In the genomic region with DNA sequence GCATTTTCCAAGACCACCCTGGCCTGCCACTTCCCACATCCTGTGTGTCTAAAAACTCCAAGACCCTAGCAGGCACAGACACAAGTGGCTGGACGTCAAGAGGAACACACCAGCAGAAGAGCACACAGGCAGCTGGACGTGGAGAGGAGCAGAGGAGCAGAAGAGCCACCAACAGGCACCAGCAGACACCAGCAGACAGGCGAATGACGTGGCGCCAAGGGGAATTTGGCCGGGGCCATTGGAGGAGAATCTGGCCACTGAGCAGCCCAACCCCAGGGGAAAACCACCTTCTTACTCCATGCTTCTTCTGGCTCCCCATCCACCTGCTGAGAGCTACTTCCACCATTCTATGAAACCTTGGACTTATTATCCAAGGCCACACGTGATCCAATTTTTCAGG, we compare ENCODE assay signal across 17 cellular contexts.
A peak's percentile ranks its signal among the peaks of the same experiment; 100 is the strongest.
DNase-seq lines count a peak whose midpoint lies in the region; ATAC-seq, FAIRE-seq and TF ChIP-seq lines count a peak whose summit lies in the region.
"Had no signal": no experiment of that assay in that cellular context is flagged by ENCODE, and none has a peak within 500 bp of the region (broad histone marks: within the 10 kb centered on the region; RNA-seq: fewer than 3 reads in every experiment).

No MANE protein-coding gene starts in this region.

- peak overlapping the region in 9 of 11 experiments; percentile 2 to 74 (median 58); a peak in 11 of 22 replicates for H3K27ac ChIP-seq in BLaER1 treated with 17β-estradiol and CSF1 and Interleukin-3, amounts not matched to agents 10 nM and 100 nM
- H3K27ac ChIP-seq in neuronal stem cell (replicated peaks; ENCODE audit: low read length) (no peak overlapping the region), heart left ventricle (no peak overlapping the region)

- H3K4me2 ChIP-seq in BLaER1 treated with 17β-estradiol and CSF1 and Interleukin-3, amounts not matched to agents 10 nM and 100 nM: peak overlapping the region in 5 of 11 experiments; percentile 7 to 34 (median 22); a peak in 6 of 22 replicates
- H3K4me2 ChIP-seq in neuronal stem cell (ENCODE audit: insufficient read depth, low read length, poor library complexity, severe bottlenecking): no peak overlapping the region

- H3K9ac ChIP-seq in BLaER1 treated with 17β-estradiol and CSF1 and Interleukin-3, amounts not matched to agents 10 nM and 100 nM: no peak overlapping the region
- H3K9ac ChIP-seq in neuronal stem cell (ENCODE audit: low read depth, low read length, poor library complexity): no peak overlapping the region

- no peaks in the 10 kb centered on the region for H3K79me1 ChIP-seq in neuronal stem cell (ENCODE audit: low read depth, low read length)

- H3K36me3 Mint-ChIP-seq in chondrocyte (ENCODE audit: low read depth): no peaks in the 10 kb centered on the region

- peaks cover 13% of the 10 kb centered on the region for H3K4me1 Mint-ChIP-seq in chondrocyte (ENCODE audit: low read depth)

- H2AFZ ChIP-seq in neuronal stem cell (ENCODE audit: low read length): no peak overlapping the region

- H3K27ac Mint-ChIP-seq in chondrocyte (ENCODE audit: unreplicated experiment): no peak overlapping the region
- H3K27ac Mint-ChIP-seq: CD4-positive, alpha-beta T cell had no signal

- peak overlapping the region; percentile 17 for H4K8ac ChIP-seq in neuronal stem cell (ENCODE audit: low read depth, low read length)

- peaks cover 14 to 46% (median 26%) of the 10 kb centered on the region in 10 experiments for H3K4me1 ChIP-seq in BLaER1 treated with 17β-estradiol and CSF1 and Interleukin-3, amounts not matched to agents 10 nM and 100 nM
- no peaks in the 10 kb centered on the region for H3K4me1 ChIP-seq in neuronal stem cell (ENCODE audit: control insufficient read depth in 2 of 2, insufficient read depth in 1 of 2, low read depth in 1 of 2, low read length in 2 of 2)
- no peaks in the 10 kb centered on the region for H3K4me1 ChIP-seq in heart left ventricle

- H3K36me3 ChIP-seq in BLaER1 treated with 17β-estradiol and CSF1 and Interleukin-3, amounts not matched to agents 10 nM and 100 nM: no peaks in the 10 kb centered on the region
- no peaks in the 10 kb centered on the region for H3K36me3 ChIP-seq in neuronal stem cell (replicated peaks in 1 of 2; ENCODE audit: control insufficient read depth in 2 of 2, insufficient read depth in 2 of 2, low read length in 2 of 2)
- H3K36me3 ChIP-seq in heart left ventricle: no peaks in the 10 kb centered on the region

- no CpG with 5 or more reads among the region's 7 CpGs for WGBS in neuronal stem cell (ENCODE audit: extremely low coverage in 2 of 2, insufficient read length in 2 of 2, insufficient replicate concordance in 1 of 2), 2 donors
- WGBS in heart left ventricle, 4 donors: 85 to 93% (median 85%) methylated on average over 7 of the region's 7 CpGs

- no peaks in the 10 kb centered on the region for H3K27me3 Mint-ChIP-seq in chondrocyte (ENCODE audit: low read depth)
- H3K27me3 Mint-ChIP-seq: CD4-positive, alpha-beta T cell had no signal

- peak overlapping the region; percentile 64 for H3K18ac ChIP-seq in neuronal stem cell (ENCODE audit: low read length)

- peak; percentile 53 for FAIRE-seq in GM12892 (lab: Jason Lieb, UNC)
- FAIRE-seq: G401.6, H54 had no signal

- no peak overlapping the region for H2BK5ac ChIP-seq in neuronal stem cell (ENCODE audit: low read length)

- H4K91ac ChIP-seq in neuronal stem cell (ENCODE audit: low read depth, low read length, poor library complexity): no peak overlapping the region

- no peak overlapping the region for H3K4ac ChIP-seq in neuronal stem cell (ENCODE audit: low read length)

- H3K23ac ChIP-seq in neuronal stem cell (ENCODE audit: low read depth, low read length, poor library complexity): no peak overlapping the region

- no peak overlapping the region for H2BK12ac ChIP-seq in neuronal stem cell (ENCODE audit: low read length)

- no peak for DNase-seq in GM12892 (ENCODE audit: insufficient read length)
- DNase-seq in chondrocyte (ENCODE audit: low spot score): peak; percentile 54
- no peak for DNase-seq in neuronal stem cell (ENCODE audit: low spot score)
- no peak for DNase-seq in activated naive CD4-positive, alpha-beta T cell treated with Interleukin-2 at 50 U/mL for 16 hours
- no peak for DNase-seq in NCI-H1092 treated with DMSO at 0.1 percent for 48 hours (lab: John Stamatoyannopoulos, UW)
- no peak for DNase-seq in heart left ventricle
- DNase-seq: 8988T; C1 segment of cervical spinal cord; Calu3; CD4-positive, alpha-beta T cell; DMS153; DMS79 treated with DMSO at 0.1 percent for 48 hours; EL; IMR-90 had no signal

- peaks cover 0 to 6% (median 0%) of the 10 kb centered on the region in 11 experiments; a peak in 1 of 22 replicates for H3K9me3 ChIP-seq in BLaER1 treated with 17β-estradiol and CSF1 and Interleukin-3, amounts not matched to agents 10 nM and 100 nM (replicated peaks in 1 of 11)
- no peaks in the 10 kb centered on the region for H3K9me3 ChIP-seq in neuronal stem cell (replicated peaks in 1 of 2; ENCODE audit: control insufficient read depth in 2 of 2, insufficient read depth in 1 of 2, low read depth in 1 of 2, low read length in 2 of 2)
- no peaks in the 10 kb centered on the region for H3K9me3 ChIP-seq in heart left ventricle

- H2BK15ac ChIP-seq in neuronal stem cell (ENCODE audit: low read length): no peak overlapping the region

- H2BK120ac ChIP-seq in neuronal stem cell (ENCODE audit: low read depth, low read length): no peak overlapping the region

- no peaks in the 10 kb centered on the region for H4K20me1 ChIP-seq in BLaER1 treated with 17β-estradiol and CSF1 and Interleukin-3, amounts not matched to agents 10 nM and 100 nM

- H3K14ac ChIP-seq in neuronal stem cell (ENCODE audit: low read length): peak overlapping the region; percentile 82

- H3K27me3 ChIP-seq in BLaER1 treated with 17β-estradiol and CSF1 and Interleukin-3, amounts not matched to agents 10 nM and 100 nM: no peaks in the 10 kb centered on the region
- H3K27me3 ChIP-seq in neuronal stem cell (ENCODE audit: control insufficient read depth in 3 of 3, insufficient read depth in 3 of 3, low read depth in 1 of 3, low read length in 3 of 3) (no peaks in the 10 kb centered on the region), heart left ventricle (no peaks in the 10 kb centered on the region)

- intact Hi-C loops in heart left ventricle (cut with DNase I): no loop called here

- TF ChIP-seq CTCF in chondrocyte (IDR thresholded peaks at IDR 0.05) (no peak), heart left ventricle (IDR thresholded peaks at IDR 0.05) (no peak)

- H3K4me3 ChIP-seq in BLaER1 treated with 17β-estradiol and CSF1 and Interleukin-3, amounts not matched to agents 10 nM and 100 nM: no peak overlapping the region
- H3K4me3 ChIP-seq in neuronal stem cell (ENCODE audit: low read length in 2 of 2) (no peak overlapping the region), heart left ventricle (no peak overlapping the region)

- no peak overlapping the region for H2AK5ac ChIP-seq in neuronal stem cell (ENCODE audit: low read depth, low read length)

- H3K4me3 Mint-ChIP-seq in chondrocyte (ENCODE audit: unreplicated experiment): no peak overlapping the region
- H3K4me3 Mint-ChIP-seq: CD4-positive, alpha-beta T cell had no signal

- ATAC-seq in heart left ventricle: no peak

- TF ChIP-seq POLR2A in GM12892 (IDR thresholded peaks at IDR 0.05; ENCODE audit: low read depth, low read length): no peak
- no peak for TF ChIP-seq POLR2A in heart left ventricle (IDR thresholded peaks at IDR 0.05)

- no peaks in the 10 kb centered on the region for H3K9me3 Mint-ChIP-seq in chondrocyte (ENCODE audit: low read depth)
- H3K9me3 Mint-ChIP-seq: CD4-positive, alpha-beta T cell had no signal

Comparison
In these comparisons a context has a peak if more than half of its experiments do, and no peak if none do; other contexts are left out.
1. H3K27ac ChIP-seq: peak in BLaER1 treated with 17β-estradiol and CSF1 and Interleukin-3, amounts not matched to agents 10 nM and 100 nM (9 of 11); none in neuronal stem cell (single experiment) and heart left ventricle (0 of 12).